In genomic region chr5:86971034-86971511, GRCh38 we compare ENCODE assay signal across 8 cellular contexts.
A peak's percentile ranks its signal among the peaks of the same experiment; 100 is the strongest.
DNase-seq lines count a peak whose midpoint lies in the region; ATAC-seq and TF ChIP-seq lines count a peak whose summit lies in the region.

No MANE protein-coding gene starts in this region.

- TF ChIP-seq POLR2A in HCT116 (IDR thresholded peaks at IDR 0.05; ENCODE audit: borderline replicate concordance, extremely low read depth, insufficient read depth, insufficient read length) (no peak), thyroid gland (IDR thresholded peaks at IDR 0.05) (no peak)

- intact Hi-C loops in HCT116 (cut with micrococcal nuclease) (loop anchor here (1.0 kb wide), 1 partner anchor 42 kb away; no protein-coding TSS in a partner anchor), thyroid gland (cut with DNase I) (no loop called here)

- H3K4me3 ChIP-seq in HCT116 (replicated peaks in 1 of 2; ENCODE audit: low read depth in 1 of 2, low read length in 2 of 2) (no peak overlapping the region), thyroid gland (replicated peaks in 1 of 3) (no peak overlapping the region)

- no TSS peak for BruUV-seq in HCT116 (replicated peaks; lab: Mats Ljungman, UMichigan)

- DNase-seq in EH (ENCODE audit: low read depth) (peak; percentile 47), HCT116 (ENCODE audit: low read depth, low spot score) (peak; percentile 18), RPMI7951 (ENCODE audit: low read depth) (peak; percentile 41), inferior parietal cortex (ENCODE audit: extremely low spot score) (peak; percentile 19), NCI-H524 treated with DMSO at 0.1 percent for 48 hours (lab: John Stamatoyannopoulos, UW) (no peak), thyroid gland (no peak)

- H2AFZ ChIP-seq in HCT116 (ENCODE audit: low read depth, low read length, poor library complexity, severe bottlenecking): peak overlapping the region; percentile 39

- H3K79me2 ChIP-seq in HCT116 (ENCODE audit: insufficient read depth, low read length): no peaks in the 10 kb centered on the region

- H3K9me2 ChIP-seq in HCT116 (ENCODE audit: insufficient read depth): no peaks in the 10 kb centered on the region

- no peaks in the 10 kb centered on the region for H4K20me1 ChIP-seq in HCT116 (ENCODE audit: insufficient read depth)

- RAD21 ChIA-PET in HCT116 (lab: Charles Lee; ENCODE audit: low non-redundant PET in 1 of 2, low total read pairs in 2 of 2, uncharacterized antibody in 2 of 2, unreplicated experiment in 2 of 2): no interaction called here

- H3K4me1 ChIP-seq in HCT116 (ENCODE audit: control insufficient read depth in 1 of 2, insufficient read depth in 2 of 2, low read length in 2 of 2): no peaks in the 10 kb centered on the region
- H3K4me1 ChIP-seq in thyroid gland: no peaks in the 10 kb centered on the region

- H3K27ac ChIP-seq in HCT116 (ENCODE audit: low read depth, low read length): no peak overlapping the region
- H3K27ac ChIP-seq in thyroid gland: no peak overlapping the region

- TF ChIP-seq CTCF in HCT116 (IDR thresholded peaks at IDR 0.05 in 2 of 3, conservative IDR thresholded peaks at IDR 0.05 in 1 of 3; ENCODE audit: borderline replicate concordance in 1 of 3, insufficient read depth in 1 of 3, low read depth in 2 of 3, low read length in 2 of 3) (peak; percentile 28 to 53 (median 41); a peak in 4 of 6 replicates), thyroid gland (IDR thresholded peaks at IDR 0.05) (peak in 3 of 6 experiments; percentile 31 to 34 (median 32))

- 18 to 19% methylated on average over 4 of the region's 4 CpGs for WGBS in thyroid gland, 2 donors

- H3K4me2 ChIP-seq in HCT116 (ENCODE audit: low read length): no peak overlapping the region

- ATAC-seq in HCT116 (peak; percentile 89), GM19455 (IDR thresholded peaks at IDR 0.05; ENCODE audit: unreplicated experiment) (no peak), HG02840 (IDR thresholded peaks at IDR 0.05; ENCODE audit: low FRiP score, unreplicated experiment) (no peak)

- POLR2A ChIA-PET in HCT116 (lab: Charles Lee): no interaction called here

- H3K27me3 ChIP-seq in HCT116 (ENCODE audit: insufficient read depth, low read length): no peaks in the 10 kb centered on the region
- no peaks in the 10 kb centered on the region for H3K27me3 ChIP-seq in thyroid gland

- CTCF ChIA-PET in HCT116 (lab: Charles Lee): interaction anchor here (1.0 to 1.5 kb wide), 5 partner anchors 9 to 429 kb away, joined by 3 to 8 read pairs (median 6); no protein-coding TSS in a partner anchor

- no peak overlapping the region for H3K9ac ChIP-seq in HCT116 (ENCODE audit: low read length)

- peak; percentile 55 for TF ChIP-seq RAD21 in HCT116 (IDR thresholded peaks at IDR 0.05; ENCODE audit: low read depth)

- no peaks in the 10 kb centered on the region for H3K9me3 ChIP-seq in HCT116 (ENCODE audit: control insufficient read depth in 1 of 2, insufficient read depth in 1 of 2, low read depth in 1 of 2, low read length in 2 of 2)
- H3K9me3 ChIP-seq in thyroid gland: no peaks in the 10 kb centered on the region

- H3K36me3 ChIP-seq in HCT116 (ENCODE audit: control insufficient read depth in 1 of 2, insufficient read depth in 2 of 2, low read length in 2 of 2): no peaks in the 10 kb centered on the region
- H3K36me3 ChIP-seq in thyroid gland: no peaks in the 10 kb centered on the region

TF ChIP-seq in HCT116, 20 proteins besides CTCF, POLR2A, EP300 and RAD21:
- TF ChIP-seq REST (IDR thresholded peaks at IDR 0.05; ENCODE audit: low read depth): no peak
- no peak for TF ChIP-seq ZFX (IDR thresholded peaks at IDR 0.05)
- TF ChIP-seq EZH2phosphoT487 (IDR thresholded peaks at IDR 0.05; ENCODE audit: borderline replicate concordance): no peak
- TF ChIP-seq SIN3A (IDR thresholded peaks at IDR 0.05; ENCODE audit: low read depth): no peak
- no peak for TF ChIP-seq CEBPB (IDR thresholded peaks at IDR 0.05; ENCODE audit: low read depth)

Comparison
In these comparisons a context has a peak if more than half of its experiments do, and no peak if none do; other contexts are left out.
1. DNase-seq: peak in EH (single experiment), HCT116 (single experiment), RPMI7951 (single experiment) and inferior parietal cortex (single experiment); none in NCI-H524 treated with DMSO at 0.1 percent for 48 hours (single experiment) and thyroid gland (0 of 2).